ENCODE assay signal across 1 cellular context in the genomic region with DNA sequence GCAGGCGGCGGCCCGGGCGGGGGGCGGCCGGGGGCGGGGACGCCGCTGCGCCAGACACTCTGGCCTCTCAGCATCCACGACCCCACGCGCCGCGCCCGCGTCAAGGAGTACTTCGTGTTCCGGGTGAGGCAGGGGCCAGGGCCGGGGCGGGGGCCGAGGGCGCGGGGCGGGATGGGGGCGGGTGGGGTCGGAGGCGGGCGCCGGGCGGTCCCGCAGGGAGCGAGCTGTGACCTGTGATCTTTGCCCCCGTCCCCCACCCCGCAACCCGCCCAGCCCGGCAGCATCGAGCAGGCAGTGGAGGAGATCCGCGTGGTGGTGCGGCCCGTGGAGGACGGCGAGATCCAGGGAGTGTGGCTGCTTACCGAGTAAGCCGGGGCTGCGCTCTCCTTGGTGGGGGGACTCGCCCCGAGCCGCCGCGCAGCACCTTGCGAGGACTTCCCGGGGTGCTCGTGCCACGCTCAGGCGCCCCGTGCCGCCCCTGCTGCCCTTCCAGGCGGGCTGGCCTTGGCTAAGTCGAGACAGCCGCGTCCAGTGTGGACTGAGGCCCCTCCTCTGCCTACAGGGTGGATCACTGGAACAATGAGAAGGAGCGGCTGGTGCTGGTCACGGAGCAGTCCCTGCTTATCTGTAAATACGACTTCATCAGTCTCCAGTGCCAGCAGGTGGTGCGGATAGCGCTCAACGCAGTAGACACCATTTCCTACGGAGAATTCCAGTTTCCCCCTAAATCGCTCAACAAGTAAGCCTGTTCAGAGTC.
A peak's percentile ranks its signal among the peaks of the same experiment; 100 is the strongest.
TF ChIP-seq lines count a peak whose summit lies in the region.

No MANE protein-coding gene starts in this region.

TF ChIP-seq in HepG2, 621 proteins besides CTCF, POLR2A, EP300 and RAD21 (continued from another document and continues in another):
- TF ChIP-seq, protein P1, sequence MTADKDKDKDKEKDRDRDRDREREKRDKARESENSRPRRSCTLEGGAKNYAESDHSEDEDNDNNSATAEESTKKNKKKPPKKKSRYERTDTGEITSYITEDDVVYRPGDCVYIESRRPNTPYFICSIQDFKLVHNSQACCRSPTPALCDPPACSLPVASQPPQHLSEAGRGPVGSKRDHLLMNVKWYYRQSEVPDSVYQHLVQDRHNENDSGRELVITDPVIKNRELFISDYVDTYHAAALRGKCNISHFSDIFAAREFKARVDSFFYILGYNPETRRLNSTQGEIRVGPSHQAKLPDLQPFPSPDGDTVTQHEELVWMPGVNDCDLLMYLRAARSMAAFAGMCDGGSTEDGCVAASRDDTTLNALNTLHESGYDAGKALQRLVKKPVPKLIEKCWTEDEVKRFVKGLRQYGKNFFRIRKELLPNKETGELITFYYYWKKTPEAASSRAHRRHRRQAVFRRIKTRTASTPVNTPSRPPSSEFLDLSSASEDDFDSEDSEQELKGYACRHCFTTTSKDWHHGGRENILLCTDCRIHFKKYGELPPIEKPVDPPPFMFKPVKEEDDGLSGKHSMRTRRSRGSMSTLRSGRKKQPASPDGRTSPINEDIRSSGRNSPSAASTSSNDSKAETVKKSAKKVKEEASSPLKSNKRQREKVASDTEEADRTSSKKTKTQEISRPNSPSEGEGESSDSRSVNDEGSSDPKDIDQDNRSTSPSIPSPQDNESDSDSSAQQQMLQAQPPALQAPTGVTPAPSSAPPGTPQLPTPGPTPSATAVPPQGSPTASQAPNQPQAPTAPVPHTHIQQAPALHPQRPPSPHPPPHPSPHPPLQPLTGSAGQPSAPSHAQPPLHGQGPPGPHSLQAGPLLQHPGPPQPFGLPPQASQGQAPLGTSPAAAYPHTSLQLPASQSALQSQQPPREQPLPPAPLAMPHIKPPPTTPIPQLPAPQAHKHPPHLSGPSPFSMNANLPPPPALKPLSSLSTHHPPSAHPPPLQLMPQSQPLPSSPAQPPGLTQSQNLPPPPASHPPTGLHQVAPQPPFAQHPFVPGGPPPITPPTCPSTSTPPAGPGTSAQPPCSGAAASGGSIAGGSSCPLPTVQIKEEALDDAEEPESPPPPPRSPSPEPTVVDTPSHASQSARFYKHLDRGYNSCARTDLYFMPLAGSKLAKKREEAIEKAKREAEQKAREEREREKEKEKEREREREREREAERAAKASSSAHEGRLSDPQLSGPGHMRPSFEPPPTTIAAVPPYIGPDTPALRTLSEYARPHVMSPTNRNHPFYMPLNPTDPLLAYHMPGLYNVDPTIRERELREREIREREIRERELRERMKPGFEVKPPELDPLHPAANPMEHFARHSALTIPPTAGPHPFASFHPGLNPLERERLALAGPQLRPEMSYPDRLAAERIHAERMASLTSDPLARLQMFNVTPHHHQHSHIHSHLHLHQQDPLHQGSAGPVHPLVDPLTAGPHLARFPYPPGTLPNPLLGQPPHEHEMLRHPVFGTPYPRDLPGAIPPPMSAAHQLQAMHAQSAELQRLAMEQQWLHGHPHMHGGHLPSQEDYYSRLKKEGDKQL (CRISPR knock-in tag; IDR thresholded peaks at IDR 0.05; ENCODE audit: low read depth) = no peak
- TF ChIP-seq ZNF782 (CRISPR knock-in tag; IDR thresholded peaks at IDR 0.05; ENCODE audit: borderline replicate concordance) (no peak), SIX4 (CRISPR knock-in tag; IDR thresholded peaks at IDR 0.05) (no peak), ZNF274 (CRISPR knock-in tag; IDR thresholded peaks at IDR 0.05) (peak; percentile 51; the same call in 1 of the 2 replicates), ZNF709 (CRISPR knock-in tag; IDR thresholded peaks at IDR 0.05) (peak; percentile 28; the same call in 1 of the 2 replicates), ETS1 (CRISPR knock-in tag; IDR thresholded peaks at IDR 0.05) (no peak), ZC3H4 (CRISPR knock-in tag; IDR thresholded peaks at IDR 0.05; ENCODE audit: borderline replicate concordance) (no peak; the same call in 1 of the 2 replicates), ZNF512 (CRISPR knock-in tag; IDR thresholded peaks at IDR 0.05) (no peak), MXD3 (CRISPR knock-in tag; IDR thresholded peaks at IDR 0.05) (peak; percentile 20; the same call in 1 of the 2 replicates), KDM5B (CRISPR knock-in tag; IDR thresholded peaks at IDR 0.05; ENCODE audit: borderline replicate concordance) (peak; percentile 81), PCBP1 (IDR thresholded peaks at IDR 0.05; ENCODE audit: borderline replicate concordance, low read depth, low read length) (no peak), ZNF530 (CRISPR knock-in tag; IDR thresholded peaks at IDR 0.05; ENCODE audit: low read depth) (no peak), TRIM24 (CRISPR knock-in tag; IDR thresholded peaks at IDR 0.05) (no peak), ISL2 (CRISPR knock-in tag; IDR thresholded peaks at IDR 0.05) (no peak), SIN3A (IDR thresholded peaks at IDR 0.05; ENCODE audit: borderline replicate concordance, low read depth, low read length) (peak; percentile 49; the same call in 1 of the 2 replicates), KDM1A (CRISPR knock-in tag; IDR thresholded peaks at IDR 0.05) (no peak), SP5 (CRISPR knock-in tag; IDR thresholded peaks at IDR 0.05; ENCODE audit: borderline replicate concordance, low read depth) (no peak), SMAD3 (CRISPR knock-in tag; IDR thresholded peaks at IDR 0.05) (no peak), ZNF121 (CRISPR knock-in tag; IDR thresholded peaks at IDR 0.05) (no peak), ARNT2 (CRISPR knock-in tag; IDR thresholded peaks at IDR 0.05; ENCODE audit: low read depth) (peak; percentile 66; the same call in 1 of the 2 replicates), ZNF496 (CRISPR knock-in tag; IDR thresholded peaks at IDR 0.05; ENCODE audit: insufficient replicate concordance) (no peak), ZNF276 (CRISPR knock-in tag; IDR thresholded peaks at IDR 0.05; ENCODE audit: low read depth) (peak; percentile 35; the same call in 1 of the 2 replicates), CHCHD3 (CRISPR knock-in tag; IDR thresholded peaks at IDR 0.05) (no peak), TIGD3 (CRISPR knock-in tag; IDR thresholded peaks at IDR 0.05; ENCODE audit: borderline replicate concordance) (no peak), PBX2 (CRISPR knock-in tag; IDR thresholded peaks at IDR 0.05) (no peak), RFX5 (IDR thresholded peaks at IDR 0.05; ENCODE audit: low read depth, low read length) (no peak), ZNF12 (CRISPR knock-in tag; IDR thresholded peaks at IDR 0.05) (no peak), TP53 (CRISPR knock-in tag; conservative IDR thresholded peaks at IDR 0.05) (no peak), ZNF343 (CRISPR knock-in tag; IDR thresholded peaks at IDR 0.05) (no peak), ZBTB42 (CRISPR knock-in tag; IDR thresholded peaks at IDR 0.05) (0 out of 2 replicates have a peak, but pooled peaks have one; percentile 53), MBD4 (IDR thresholded peaks at IDR 0.05; ENCODE audit: borderline replicate concordance, low read length) (no peak), SUZ12 (IDR thresholded peaks at IDR 0.05; ENCODE audit: low read depth, low read length) (no peak), ZFY (CRISPR knock-in tag; IDR thresholded peaks at IDR 0.05) (peak; percentile 71; the same call in 1 of the 2 replicates)
- TF ChIP-seq, protein P2, sequence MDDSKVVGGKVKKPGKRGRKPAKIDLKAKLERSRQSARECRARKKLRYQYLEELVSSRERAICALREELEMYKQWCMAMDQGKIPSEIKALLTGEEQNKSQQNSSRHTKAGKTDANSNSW (CRISPR knock-in tag; IDR thresholded peaks at IDR 0.05; ENCODE audit: borderline replicate concordance) = no peak
- TF ChIP-seq, protein P3, sequence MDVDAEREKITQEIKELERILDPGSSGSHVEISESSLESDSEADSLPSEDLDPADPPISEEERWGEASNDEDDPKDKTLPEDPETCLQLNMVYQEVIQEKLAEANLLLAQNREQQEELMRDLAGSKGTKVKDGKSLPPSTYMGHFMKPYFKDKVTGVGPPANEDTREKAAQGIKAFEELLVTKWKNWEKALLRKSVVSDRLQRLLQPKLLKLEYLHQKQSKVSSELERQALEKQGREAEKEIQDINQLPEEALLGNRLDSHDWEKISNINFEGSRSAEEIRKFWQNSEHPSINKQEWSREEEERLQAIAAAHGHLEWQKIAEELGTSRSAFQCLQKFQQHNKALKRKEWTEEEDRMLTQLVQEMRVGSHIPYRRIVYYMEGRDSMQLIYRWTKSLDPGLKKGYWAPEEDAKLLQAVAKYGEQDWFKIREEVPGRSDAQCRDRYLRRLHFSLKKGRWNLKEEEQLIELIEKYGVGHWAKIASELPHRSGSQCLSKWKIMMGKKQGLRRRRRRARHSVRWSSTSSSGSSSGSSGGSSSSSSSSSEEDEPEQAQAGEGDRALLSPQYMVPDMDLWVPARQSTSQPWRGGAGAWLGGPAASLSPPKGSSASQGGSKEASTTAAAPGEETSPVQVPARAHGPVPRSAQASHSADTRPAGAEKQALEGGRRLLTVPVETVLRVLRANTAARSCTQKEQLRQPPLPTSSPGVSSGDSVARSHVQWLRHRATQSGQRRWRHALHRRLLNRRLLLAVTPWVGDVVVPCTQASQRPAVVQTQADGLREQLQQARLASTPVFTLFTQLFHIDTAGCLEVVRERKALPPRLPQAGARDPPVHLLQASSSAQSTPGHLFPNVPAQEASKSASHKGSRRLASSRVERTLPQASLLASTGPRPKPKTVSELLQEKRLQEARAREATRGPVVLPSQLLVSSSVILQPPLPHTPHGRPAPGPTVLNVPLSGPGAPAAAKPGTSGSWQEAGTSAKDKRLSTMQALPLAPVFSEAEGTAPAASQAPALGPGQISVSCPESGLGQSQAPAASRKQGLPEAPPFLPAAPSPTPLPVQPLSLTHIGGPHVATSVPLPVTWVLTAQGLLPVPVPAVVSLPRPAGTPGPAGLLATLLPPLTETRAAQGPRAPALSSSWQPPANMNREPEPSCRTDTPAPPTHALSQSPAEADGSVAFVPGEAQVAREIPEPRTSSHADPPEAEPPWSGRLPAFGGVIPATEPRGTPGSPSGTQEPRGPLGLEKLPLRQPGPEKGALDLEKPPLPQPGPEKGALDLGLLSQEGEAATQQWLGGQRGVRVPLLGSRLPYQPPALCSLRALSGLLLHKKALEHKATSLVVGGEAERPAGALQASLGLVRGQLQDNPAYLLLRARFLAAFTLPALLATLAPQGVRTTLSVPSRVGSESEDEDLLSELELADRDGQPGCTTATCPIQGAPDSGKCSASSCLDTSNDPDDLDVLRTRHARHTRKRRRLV (CRISPR knock-in tag; IDR thresholded peaks at IDR 0.05) = no peak; the same call in 1 of the 2 replicates
- TF ChIP-seq, protein P4, sequence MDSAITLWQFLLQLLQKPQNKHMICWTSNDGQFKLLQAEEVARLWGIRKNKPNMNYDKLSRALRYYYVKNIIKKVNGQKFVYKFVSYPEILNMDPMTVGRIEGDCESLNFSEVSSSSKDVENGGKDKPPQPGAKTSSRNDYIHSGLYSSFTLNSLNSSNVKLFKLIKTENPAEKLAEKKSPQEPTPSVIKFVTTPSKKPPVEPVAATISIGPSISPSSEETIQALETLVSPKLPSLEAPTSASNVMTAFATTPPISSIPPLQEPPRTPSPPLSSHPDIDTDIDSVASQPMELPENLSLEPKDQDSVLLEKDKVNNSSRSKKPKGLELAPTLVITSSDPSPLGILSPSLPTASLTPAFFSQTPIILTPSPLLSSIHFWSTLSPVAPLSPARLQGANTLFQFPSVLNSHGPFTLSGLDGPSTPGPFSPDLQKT (CRISPR knock-in tag; IDR thresholded peaks at IDR 0.05; ENCODE audit: borderline replicate concordance) = no peak
